1 cellular context compared by ENCODE assay signal in genomic region chr1:62315387-62315786, GRCh38.
TF ChIP-seq lines count a peak whose summit lies in the region.

No MANE protein-coding gene starts in this region.

TF ChIP-seq in K562, 482 proteins besides CTCF, POLR2A, EP300 and RAD21:
- no peak for TF ChIP-seq PCBP1 (IDR thresholded peaks at IDR 0.05; ENCODE audit: low read depth, low read length, poor library complexity, severe bottlenecking)
- TF ChIP-seq RBM25 (IDR thresholded peaks at IDR 0.05; ENCODE audit: low read depth, low read length, severe bottlenecking): peak; percentile 67
- no peak for TF ChIP-seq CBFA2T3 (IDR thresholded peaks at IDR 0.05)
- no peak for TF ChIP-seq HOMEZ (CRISPR knock-in tag; IDR thresholded peaks at IDR 0.05)
